In the genomic region with DNA sequence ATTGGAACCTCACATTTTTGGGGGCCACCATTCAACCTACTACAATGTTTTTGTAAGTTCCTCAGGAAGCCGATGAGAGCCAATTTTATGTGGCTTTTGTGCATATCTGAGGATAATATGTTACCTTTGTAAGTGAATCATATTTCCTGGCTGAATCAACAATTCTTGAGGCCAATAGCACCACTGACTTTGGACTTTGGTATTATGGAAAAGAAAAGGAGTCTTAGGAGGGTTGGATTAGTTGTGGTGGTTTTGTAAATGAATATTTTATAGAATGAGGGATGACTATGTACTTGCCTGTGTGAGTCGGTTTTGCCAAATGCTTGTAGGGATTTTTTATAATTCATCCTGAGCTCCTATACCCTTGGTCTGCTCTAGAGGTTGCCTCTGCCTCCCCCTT, we compare ENCODE assay signal across 19 cellular contexts.
"Had no signal": no experiment of that assay in that cellular context is flagged by ENCODE, and none has a peak within 500 bp of the region (broad histone marks: within the 10 kb centered on the region; RNA-seq: fewer than 3 reads in every experiment).

No MANE protein-coding gene starts in this region.

- DNase-seq: effector memory CD4-positive, alpha-beta T cell; foreskin melanocyte; heart right ventricle; hypothalamus; kidney glomerular epithelial cell; mucosa of descending colon; naive thymus-derived CD8-positive, alpha-beta T cell; ovary; right cardiac atrium; small intestine; stimulated activated CD4-positive, alpha-beta T cell treated with anti-CD3 and anti-CD28 coated beads, Interleukin-12 subunit alpha, Interleukin-12 subunit beta, amount 100 ng/mL, for 4 hours; stimulated activated naive CD4-positive, alpha-beta T cell; stomach; substantia nigra; transverse colon had no signal

- H3K27ac ChIP-seq: heart right ventricle, ovary, stomach, thoracic aorta, transverse colon had no signal

- FAIRE-seq: endometrium, islet of Langerhans, small intestine had no signal

- H3K4me1 ChIP-seq: heart right ventricle, stomach, transverse colon had no signal

- H3K4me3 ChIP-seq: heart right ventricle, mucosa of descending colon, ovary, stomach, thoracic aorta, transverse colon had no signal

- H3K9me3 ChIP-seq: mucosa of descending colon, ovary, stomach, thoracic aorta, transverse colon had no signal

- H3K27me3 ChIP-seq: ovary had no signal

- H3K36me3 ChIP-seq: heart right ventricle, ovary, stomach, thoracic aorta, transverse colon had no signal

- ATAC-seq: heart right ventricle; left lobe of liver; mucosa of descending colon; naive thymus-derived CD8-positive, alpha-beta T cell; right cardiac atrium had no signal
